ENCODE assay signal across 30 cellular contexts in the genomic region with DNA sequence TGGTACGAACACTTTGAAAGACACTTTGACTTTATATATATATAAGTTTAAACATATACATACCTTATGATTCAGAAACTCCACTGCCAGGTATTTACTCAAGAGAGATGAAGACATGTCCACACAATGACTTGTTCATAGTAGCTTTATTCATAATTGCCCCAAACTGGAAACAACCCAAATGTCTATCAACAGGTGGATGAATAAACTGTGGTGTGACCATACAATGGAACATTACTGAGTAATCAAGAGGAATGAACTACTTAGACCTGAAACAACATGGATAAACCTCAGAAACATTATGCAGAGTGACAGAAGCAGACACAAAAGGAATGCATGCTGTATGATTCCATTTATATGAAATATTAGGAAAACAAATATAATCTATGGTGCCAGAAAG.
"Had no signal": no experiment of that assay in that cellular context is flagged by ENCODE, and none has a peak within 500 bp of the region (broad histone marks: within the 10 kb centered on the region; RNA-seq: fewer than 3 reads in every experiment).

No MANE protein-coding gene starts in this region.

- H3K27ac Mint-ChIP-seq: activated B cell treated with CpG ODN at 0.5 μM for 24 hours; activated CD4-positive, alpha-beta T cell treated with anti-CD3 and anti-CD28 coated beads, Interleukin-2, amount 10 ng/mL, durations not matched to agents 24 days and 14 days; activated CD8-positive, alpha-beta memory T cell treated with anti-CD3 and anti-CD28 coated beads, Interleukin-2, amount 10 ng/mL, durations not matched to agents 7 days and 5 days; activated naive CD8-positive, alpha-beta T cell treated with anti-CD3 and anti-CD28 coated beads, Interleukin-2, amount 10 ng/mL, durations not matched to agents 7 days and 5 days; activated T-cell treated with anti-CD3 and anti-CD28 coated beads, Interleukin-2, amount 50 U/mL, for 24 hours; activated T-helper 1 cell treated with anti-CD3 and anti-CD28 coated beads, Interleukin-12 subunit alpha, Interleukin-12 subunit beta, Interleukin-2, Interleukin-4 antibody, amounts not matched to agents 30 ng/mL and 10 ng/mL and 1 ng/mL, durations not matched to agents 14 hours and 24 hours and 36 hours; T-helper 1 cell treated with Interleukin-12 subunit alpha and Interleukin-12 subunit beta and Interleukin-4 antibody, amounts not matched to agents 30 μg/mL and 1 μg/mL, for 36 hours had no signal

- H3K9me3 Mint-ChIP-seq: activated B cell treated with CpG ODN at 0.5 μM for 24 hours; activated CD4-positive, alpha-beta T cell treated with anti-CD3 and anti-CD28 coated beads, Interleukin-2, amount 10 ng/mL, durations not matched to agents 24 days and 14 days; activated naive CD8-positive, alpha-beta T cell treated with anti-CD3 and anti-CD28 coated beads, Interleukin-2, amount 10 ng/mL, durations not matched to agents 7 days and 5 days; activated T-cell treated with anti-CD3 and anti-CD28 coated beads, Interleukin-2, amount 50 U/mL, for 24 hours; activated T-helper 1 cell treated with anti-CD3 and anti-CD28 coated beads, Interleukin-12 subunit alpha, Interleukin-12 subunit beta, Interleukin-2, Interleukin-4 antibody, amounts not matched to agents 30 ng/mL and 10 ng/mL and 1 ng/mL, durations not matched to agents 14 hours and 24 hours and 36 hours; T-helper 1 cell treated with Interleukin-12 subunit alpha and Interleukin-12 subunit beta and Interleukin-4 antibody, amounts not matched to agents 30 μg/mL and 1 μg/mL, for 36 hours had no signal

- H3K36me3 ChIP-seq: MG63, Peyer's patch, SJSA1 had no signal

- H3K27ac ChIP-seq: Peyer's patch, RWPE1, SJSA1 had no signal

- H3K4me1 Mint-ChIP-seq: activated B cell treated with CpG ODN at 0.5 μM for 24 hours; activated CD4-positive, alpha-beta T cell treated with anti-CD3 and anti-CD28 coated beads, Interleukin-2, amount 10 ng/mL, durations not matched to agents 24 days and 14 days had no signal

- H3K4me3 Mint-ChIP-seq: activated B cell treated with CpG ODN at 0.5 μM for 24 hours; activated CD4-positive, alpha-beta T cell treated with anti-CD3 and anti-CD28 coated beads, Interleukin-2, amount 10 ng/mL, durations not matched to agents 24 days and 14 days; activated CD8-positive, alpha-beta memory T cell treated with anti-CD3 and anti-CD28 coated beads, Interleukin-2, amount 10 ng/mL, durations not matched to agents 7 days and 5 days; activated naive CD8-positive, alpha-beta T cell treated with anti-CD3 and anti-CD28 coated beads, Interleukin-2, amount 10 ng/mL, durations not matched to agents 7 days and 5 days; activated T-cell treated with anti-CD3 and anti-CD28 coated beads, Interleukin-2, amount 50 U/mL, for 24 hours; activated T-helper 1 cell treated with anti-CD3 and anti-CD28 coated beads, Interleukin-12 subunit alpha, Interleukin-12 subunit beta, Interleukin-2, Interleukin-4 antibody, amounts not matched to agents 30 ng/mL and 10 ng/mL and 1 ng/mL, durations not matched to agents 14 hours and 24 hours and 36 hours; T-helper 1 cell treated with Interleukin-12 subunit alpha and Interleukin-12 subunit beta and Interleukin-4 antibody, amounts not matched to agents 30 μg/mL and 1 μg/mL, for 36 hours had no signal

- H3K9me3 ChIP-seq: MG63, Peyer's patch, SJSA1 had no signal

- H3K4me1 ChIP-seq: Peyer's patch had no signal

- H3K36me3 Mint-ChIP-seq: activated CD8-positive, alpha-beta memory T cell treated with anti-CD3 and anti-CD28 coated beads, Interleukin-2, amount 10 ng/mL, durations not matched to agents 7 days and 5 days; activated naive CD8-positive, alpha-beta T cell treated with anti-CD3 and anti-CD28 coated beads, Interleukin-2, amount 10 ng/mL, durations not matched to agents 7 days and 5 days had no signal

- DNase-seq: activated B cell treated with CpG ODN at 0.5 μM for 24 hours; activated CD4-positive, alpha-beta T cell treated with anti-CD3 and anti-CD28 coated beads for 1 hour; activated CD4-positive, alpha-beta T cell treated with anti-CD3 and anti-CD28 coated beads, Interleukin-2, amount 10 ng/mL, durations not matched to agents 24 days and 14 days; activated CD4-positive, alpha-beta T cell treated with anti-CD3 and anti-CD28 coated beads, Interleukin-2, amount 50 U/mL, for 48 hours; activated CD8-positive, alpha-beta memory T cell treated with anti-CD3 and anti-CD28 coated beads, Interleukin-2, amount 10 ng/mL, durations not matched to agents 7 days and 5 days; activated effector memory CD4-positive, alpha-beta T cell treated with anti-CD3 and anti-CD28 coated beads, Interleukin-2, amount 50 U/mL, for 16 hours; activated naive CD4-positive, alpha-beta T cell treated with Interleukin-2 at 50 U/mL for 16 hours; activated naive CD8-positive, alpha-beta T cell treated with anti-CD3 and anti-CD28 coated beads, Interleukin-2, amount 10 ng/mL, durations not matched to agents 7 days and 5 days; activated T-cell treated with anti-CD3 and anti-CD28 coated beads, Interleukin-2, amount 50 U/mL, for 24 hours; aorta; IMR-90; Kasumi-1; KBM-7; MG63; MV-4-11; NCI-H1092 treated with DMSO at 0.1 percent for 48 hours; NCI-H1417 treated with DMSO at 0.1 percent for 48 hours; NCI-H1694; NCI-H2029 treated with DMSO at 0.1 percent for 48 hours; NCI-H345; NCI-H510A; NCI-H69; NK-92 treated with Interleukin-12 subunit alpha and Interleukin-12 subunit beta, amount 100 ng/mL, for 24 hours; OCI-M1; Peyer's patch; SHP77 had no signal

- ATAC-seq: activated CD8-positive, alpha-beta memory T cell treated with anti-CD3 and anti-CD28 coated beads, Interleukin-2, amount 10 ng/mL, durations not matched to agents 7 days and 5 days had no signal

- H3K27me3 ChIP-seq: MG63, Peyer's patch, SJSA1 had no signal

- H3K4me3 ChIP-seq: MG63, Peyer's patch, SJSA1 had no signal
